15 cellular contexts compared by ENCODE assay signal in genomic region chr17:661509-661908, GRCh38. TPM values are rescaled to one million over a fixed set of nuclear protein-coding genes. Genes with fewer than 3 reads are reported as not detected.
DNase-seq lines count a peak whose midpoint lies in the region; ATAC-seq, FAIRE-seq and TF ChIP-seq lines count a peak whose summit lies in the region.
"Had no signal": no experiment of that assay in that cellular context is flagged by ENCODE, and none has a peak within 500 bp of the region (broad histone marks: within the 10 kb centered on the region; RNA-seq: fewer than 3 reads in every experiment).

No MANE protein-coding gene starts in this region.

- H4K20me1 ChIP-seq in K562 (replicated peaks; ENCODE audit: control insufficient read depth, insufficient read depth, low read length) = no peaks in the 10 kb centered on the region

- ATAC-seq in K562 = no peak

- TF ChIP-seq CTCF in GM10248 (IDR thresholded peaks at IDR 0.05; ENCODE audit: control extremely low read depth, extremely low read depth, low read depth, missing control alignments) = no peak
- TF ChIP-seq CTCF in K562 (IDR thresholded peaks at IDR 0.05 in 2 of 3, conservative IDR thresholded peaks at IDR 0.05 in 1 of 3; ENCODE audit: insufficient read depth in 2 of 3, low read depth in 1 of 3, low read length in 3 of 3) = no peak
- no peak for TF ChIP-seq CTCF in neutrophil (IDR thresholded peaks at IDR 0.05)
- no peak for TF ChIP-seq CTCF in ascending aorta (IDR thresholded peaks at IDR 0.05)

- TF ChIP-seq RAD21 in K562 (CRISPR knock-in tag; conservative IDR thresholded peaks at IDR 0.05 in 1 of 2, IDR thresholded peaks at IDR 0.05 in 1 of 2) = no peak

- no peaks in the 10 kb centered on the region for H3K9me1 ChIP-seq in K562 (ENCODE audit: control insufficient read depth, insufficient read depth, low read length)

- no peaks in the 10 kb centered on the region for H3K79me2 ChIP-seq in K562 (ENCODE audit: control insufficient read depth, insufficient read depth, low read length)

- in situ Hi-C loops in K562 (cut with MboI) = no loop called here

- H3K36me3 ChIP-seq in HUES48 (ENCODE audit: control insufficient read depth, insufficient read depth, low read length) (peaks cover 16% of the 10 kb centered on the region), K562 (ENCODE audit: control insufficient read depth, insufficient read depth, low read length) (peaks cover 6% of the 10 kb centered on the region; the same call in 2 of the 3 replicates), neutrophil (peaks cover 35% of the 10 kb centered on the region), ascending aorta (peaks cover 10 to 23% of the 10 kb centered on the region in 2 donors), small intestine (ENCODE audit: control insufficient read depth in 2 of 2, insufficient read depth in 2 of 2, low read length in 2 of 2) (peaks cover under 1 to 5% of the 10 kb centered on the region in 2 donors)

- no TSS peak for BruUV-seq in K562 (replicated peaks; lab: Mats Ljungman, UMichigan)

- no peak overlapping the region for H3K4me2 ChIP-seq in K562 (ENCODE audit: insufficient read depth, low read length)

- H3K27me3 ChIP-seq in HUES48 (ENCODE audit: control insufficient read depth, insufficient read depth, low read length) = no peaks in the 10 kb centered on the region
- H3K27me3 ChIP-seq in K562 (ENCODE audit: control insufficient read depth in 2 of 2, insufficient read depth in 2 of 2, low read length in 2 of 2) = no peaks in the 10 kb centered on the region
- H3K27me3 ChIP-seq in neutrophil = no peaks in the 10 kb centered on the region
- H3K27me3 ChIP-seq in ascending aorta = no peaks in the 10 kb centered on the region
- H3K27me3 ChIP-seq in small intestine (ENCODE audit: control insufficient read depth in 2 of 2, insufficient read depth in 2 of 2, low read length in 2 of 2) = no peaks in the 10 kb centered on the region

- TF ChIP-seq EP300 in K562 (IDR thresholded peaks at IDR 0.05; ENCODE audit: low read length) = no peak

- H3K4me1 ChIP-seq in HUES48 (ENCODE audit: control insufficient read depth, insufficient read depth, low read length) = peaks cover 9% of the 10 kb centered on the region
- H3K4me1 ChIP-seq in K562 (replicated peaks in 1 of 2; ENCODE audit: control insufficient read depth in 2 of 2, insufficient read depth in 2 of 2, low read length in 2 of 2) = no peaks in the 10 kb centered on the region
- H3K4me1 ChIP-seq in neutrophil (ENCODE audit: control insufficient read depth in 1 of 2, insufficient read depth in 1 of 2, low read depth in 1 of 2, low read length in 1 of 2) = peaks cover 0 to 4% of the 10 kb centered on the region in 2 experiments
- no peaks in the 10 kb centered on the region for H3K4me1 ChIP-seq in ascending aorta
- no peaks in the 10 kb centered on the region for H3K4me1 ChIP-seq in small intestine (ENCODE audit: control insufficient read depth in 2 of 2, insufficient read depth in 1 of 2, low read depth in 1 of 2, low read length in 1 of 2)

- POLR2A ChIA-PET in GM10248 (lab: Yijun Ruan, JAX) (no interaction called here), K562 (lab: Yijun Ruan, JAX) (no interaction called here)

- CTCF ChIA-PET in GM10248 (lab: Yijun Ruan, JAX) (interaction anchor here (0.8 to 1.4 kb wide), 3 partner anchors 8 to 39 kb away, joined by 3 to 4 read pairs (median 3); no protein-coding TSS in a partner anchor), K562 (lab: Yijun Ruan, JAX; ENCODE audit: low intra/inter-chr PET ratio) (no interaction called here)

- intact Hi-C loops in K562 (cut with micrococcal nuclease) = no loop called here
- intact Hi-C loops in ascending aorta (cut with DNase I) = no loop called here

- DNase-seq in GM10248 (ENCODE audit: extremely low spot score) = peak; percentile 37
- DNase-seq in K562 (ENCODE audit: extremely low read depth in 1 of 4, low spot score in 3 of 4) = no peak
- no peak for DNase-seq in NCI-H226
- DNase-seq in ascending aorta (ENCODE audit: low spot score in 2 of 2) = no peak
- DNase-seq in small intestine = no peak
- DNase-seq: C1 segment of cervical spinal cord, Kasumi-1, MM.1S, NCI-H1105, NCI-H187, NCI-H526 treated with DMSO at 0.1 percent for 48 hours, OCI-M1 had no signal

- no peak for TF ChIP-seq POLR2A in K562 (conservative IDR thresholded peaks at IDR 0.05)

- H3K9ac ChIP-seq in HUES48 (ENCODE audit: low read depth, low read length) (no peak overlapping the region), K562 (ENCODE audit: insufficient read depth in 1 of 2, low read depth in 2 of 2, low read length in 2 of 2) (no peak overlapping the region)

- no peaks in the 10 kb centered on the region for H3K9me3 ChIP-seq in HUES48 (ENCODE audit: control insufficient read depth, insufficient read depth, low read length)
- H3K9me3 ChIP-seq in K562 (replicated peaks; ENCODE audit: control insufficient read depth, insufficient read depth, low read depth, low read length) = no peaks in the 10 kb centered on the region
- no peaks in the 10 kb centered on the region for H3K9me3 ChIP-seq in neutrophil
- H3K9me3 ChIP-seq in ascending aorta = no peaks in the 10 kb centered on the region
- no peaks in the 10 kb centered on the region for H3K9me3 ChIP-seq in small intestine (ENCODE audit: control insufficient read depth, low read depth)

- no peak overlapping the region for H2AFZ ChIP-seq in K562 (ENCODE audit: low read depth, low read length)

- FAIRE-seq in K562 (lab: Jason Lieb, UNC) (no peak), small intestine (lab: Jason Lieb, UNC) (no peak)
- FAIRE-seq: A204.1 had no signal

- 100% methylated on average over 2 of the region's 2 CpGs for WGBS in K562 (ENCODE audit: insufficient coverage, low coverage, missing lambda C conversion rate)
- WGBS in small intestine, 3 donors = 93 to 100% (median 96%) methylated on average over 2 of the region's 2 CpGs

- H3K4me3 ChIP-seq in HUES48 (ENCODE audit: low read depth, low read length) (no peak overlapping the region), K562 (no peak overlapping the region), neutrophil (ENCODE audit: low read depth in 1 of 2, low read length in 1 of 2) (no peak overlapping the region), ascending aorta (no peak overlapping the region), small intestine (ENCODE audit: low read depth in 1 of 2, low read length in 2 of 2) (no peak overlapping the region)

- H3K27ac ChIP-seq in HUES48 (ENCODE audit: low read depth, low read length) = peak overlapping the region; percentile 63
- no peak overlapping the region for H3K27ac ChIP-seq in K562 (ENCODE audit: extremely low read depth, low read depth, low read length)
- peak overlapping the region; percentile 25 for H3K27ac ChIP-seq in neutrophil
- no peak overlapping the region for H3K27ac ChIP-seq in ascending aorta
- no peak overlapping the region for H3K27ac ChIP-seq in small intestine (ENCODE audit: low read depth in 1 of 2, low read length in 1 of 2)

TF ChIP-seq in K562, 482 proteins besides CTCF, POLR2A, EP300 and RAD21:
- TF ChIP-seq ERF (CRISPR knock-in tag; IDR thresholded peaks at IDR 0.05) = no peak
- no peak for TF ChIP-seq POU5F1 (IDR thresholded peaks at IDR 0.05; ENCODE audit: borderline replicate concordance, low read depth, low read length, partially characterized antibody)
- TF ChIP-seq, protein P1, sequence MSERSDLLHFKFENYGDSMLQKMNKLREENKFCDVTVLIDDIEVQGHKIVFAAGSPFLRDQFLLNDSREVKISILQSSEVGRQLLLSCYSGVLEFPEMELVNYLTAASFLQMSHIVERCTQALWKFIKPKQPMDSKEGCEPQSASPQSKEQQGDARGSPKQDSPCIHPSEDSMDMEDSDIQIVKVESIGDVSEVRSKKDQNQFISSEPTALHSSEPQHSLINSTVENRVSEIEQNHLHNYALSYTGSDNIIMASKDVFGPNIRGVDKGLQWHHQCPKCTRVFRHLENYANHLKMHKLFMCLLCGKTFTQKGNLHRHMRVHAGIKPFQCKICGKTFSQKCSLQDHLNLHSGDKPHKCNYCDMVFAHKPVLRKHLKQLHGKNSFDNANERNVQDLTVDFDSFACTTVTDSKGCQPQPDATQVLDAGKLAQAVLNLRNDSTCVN (CRISPR knock-in tag; IDR thresholded peaks at IDR 0.05) = no peak
- TF ChIP-seq SPI1 (IDR thresholded peaks at IDR 0.05; ENCODE audit: borderline replicate concordance, low read depth, low read length) = peak; percentile 37; the same call in 1 of the 2 replicates
- no peak for TF ChIP-seq ELF1 (tag; IDR thresholded peaks at IDR 0.05)
- TF ChIP-seq IRF2 (CRISPR knock-in tag; IDR thresholded peaks at IDR 0.05) = no peak
- TF ChIP-seq PHF20 (IDR thresholded peaks at IDR 0.05; ENCODE audit: partially characterized antibody) = no peak
- TF ChIP-seq HDAC3 (IDR thresholded peaks at IDR 0.05; ENCODE audit: borderline replicate concordance, partially characterized antibody) = no peak

RNA-seq across cellular contexts. Expression of gene VPS53, which starts 53.1 kb away (rescaled TPM):
- total RNA-seq in K562 (2011; cell fraction: chromatin; rRNA removed; ENCODE audit: low replicate concordance) = 76.4 and 103 TPM in 2 replicates
- total RNA-seq in K562 (2011; cell fraction: nucleolus; rRNA removed) = 32.6 and 35.0 TPM in 2 replicates
- 47.7 and 52.4 TPM in 2 replicates for total RNA-seq in K562 (2011; cell fraction: nucleoplasm; rRNA removed)
- 4.9 and 9.1 TPM in 2 replicates for total RNA-seq in K562 (2014; rRNA removed)
- total RNA-seq in K562 (2014; rRNA removed; fragmentation: Illumina TruSeq; extraction: Trizol) = 6.9 and 7.1 TPM in 2 replicates
- total RNA-seq in K562 (2015; rRNA removed; fragmentation: Illumina TruSeq; extraction: Trizol) = 8.1 and 8.3 TPM in 2 replicates
- total RNA-seq in K562 (2021) = 27.5 and 29.1 TPM in 2 replicates
- 9.9 and 12.4 TPM in 2 replicates for polyA plus RNA-seq in K562 (2011; rRNA removed)
- polyA plus RNA-seq in K562 (2011; cell fraction: cytosol; rRNA removed) = 7.0 and 8.0 TPM in 2 replicates
- polyA plus RNA-seq in K562 (2011; cell fraction: nucleus; rRNA removed) = 16.7 and 18.6 TPM in 2 replicates
- 9.9 and 17.0 TPM in 2 replicates for polyA plus RNA-seq in K562 (2012)
- polyA plus RNA-seq in K562 (2014; fragmentation: Illumina TruSeq; extraction: Trizol) = 8.3 and 8.8 TPM in 2 replicates
- 1 to 10 TPM in 1 of 2 experiments, under 1 TPM in 1; 0.90 to 1.3 TPM for polyA plus RNA-seq in K562 (2014; fragmentation: Nextera tagmentation; extraction: Ambion mirVana)
- polyA plus RNA-seq in K562 (2014; rRNA removed) = 6.0 and 8.2 TPM in 2 replicates
- polyA minus RNA-seq in K562 (2011; rRNA and poly(A)+ RNA removed) = 45.0 and 68.4 TPM in 2 replicates
- 22.6 and 24.3 TPM in 2 replicates for polyA minus RNA-seq in K562 (2011; cell fraction: cytosol; rRNA and poly(A)+ RNA removed)
- polyA minus RNA-seq in K562 (2011; cell fraction: nucleus; rRNA and poly(A)+ RNA removed) = 30.6 and 48.9 TPM in 2 replicates
- total RNA-seq in ascending aorta = 6.8 TPM
- 10 to 100 TPM in 2 of 3 donors, 1 to 10 TPM in 1; 7.4 to 12.6 (median 10.3) TPM for polyA plus RNA-seq in small intestine

Comparison
In these comparisons a context has a peak if more than half of its experiments do, and no peak if none do; other contexts are left out.
1. H3K27ac ChIP-seq: peak in HUES48 (single experiment) and neutrophil (single experiment); none in K562 (single experiment), ascending aorta (0 of 2) and small intestine (0 of 2).